ENCODE assay signal across 9 cellular contexts in the genomic region with DNA sequence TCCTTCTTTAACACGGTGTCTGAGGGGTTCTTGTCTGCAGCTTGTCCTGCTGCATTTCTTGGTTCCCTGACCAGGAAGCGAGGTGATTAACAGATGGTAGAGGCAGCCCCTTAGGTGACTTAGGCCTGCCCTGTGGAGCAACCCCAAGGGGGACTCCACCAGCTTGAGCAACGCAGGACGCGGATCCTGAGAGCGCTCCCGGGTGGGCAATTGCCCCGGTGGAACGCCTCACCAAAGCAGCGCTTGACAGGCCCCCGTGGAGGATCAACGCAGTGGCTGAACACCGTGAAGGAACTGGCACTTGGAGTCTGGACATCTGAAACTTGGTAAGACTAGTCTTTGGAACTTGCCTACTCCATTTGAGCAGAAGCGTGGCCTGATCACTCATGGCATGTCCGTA.
"Had no signal": no experiment of that assay in that cellular context is flagged by ENCODE, and none has a peak within 500 bp of the region (broad histone marks: within the 10 kb centered on the region; RNA-seq: fewer than 3 reads in every experiment).

No MANE protein-coding gene starts in this region.

- H3K9ac ChIP-seq: KMS-11 had no signal

- DNase-seq: IMR-90, KBM-7, KG1 had no signal

- H3K27ac ChIP-seq: HL-60, KMS-11 had no signal

- ATAC-seq: HepG2, K562 had no signal

- H3K4me2 ChIP-seq: KMS-11 had no signal

- H3K36me3 Mint-ChIP-seq: IgD-negative memory B cell had no signal

- H3K27ac Mint-ChIP-seq: IgD-negative memory B cell had no signal

- FAIRE-seq: HepG2, HTR-8/SVneo, K562 had no signal

- H3K27me3 Mint-ChIP-seq: IgD-negative memory B cell had no signal

- H3K4me3 Mint-ChIP-seq: IgD-negative memory B cell had no signal

- H3K4me3 ChIP-seq: K562 had no signal

- H3K4me1 Mint-ChIP-seq: IgD-negative memory B cell had no signal
